ENCODE assay signal across 10 cellular contexts in the genomic region with DNA sequence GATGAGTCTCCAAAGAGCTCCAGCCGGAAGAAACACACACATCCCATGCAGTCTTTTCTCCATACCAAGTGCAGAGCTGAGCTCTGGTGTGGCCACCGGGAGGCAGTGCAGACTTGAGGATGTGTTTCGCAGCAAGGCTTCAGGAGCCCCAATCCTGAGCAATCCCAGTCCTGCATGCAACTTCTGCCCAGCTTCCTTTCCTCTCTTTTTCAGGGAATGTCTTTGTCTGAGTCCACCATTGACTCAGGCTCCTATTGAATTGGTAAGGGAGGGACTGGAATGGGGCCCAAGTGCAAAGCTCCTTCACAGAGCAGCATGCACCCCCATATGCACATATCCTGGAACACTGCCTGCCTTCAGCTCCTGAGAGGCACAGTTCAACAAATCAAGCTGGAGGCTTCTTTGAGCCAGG. TPM values are rescaled to one million over a fixed set of nuclear protein-coding genes. Genes with fewer than 3 reads are reported as not detected.
DNase-seq lines count a peak whose midpoint lies in the region; ATAC-seq, FAIRE-seq and TF ChIP-seq lines count a peak whose summit lies in the region.
"Had no signal": no experiment of that assay in that cellular context is flagged by ENCODE, and none has a peak within 500 bp of the region (broad histone marks: within the 10 kb centered on the region; RNA-seq: fewer than 3 reads in every experiment).

No MANE protein-coding gene starts in this region.

- FAIRE-seq in D721Med (lab: Jason Lieb, UNC), result no peak

- peaks cover 57% of the 10 kb centered on the region for H3K27me3 Mint-ChIP-seq in osteocyte (ENCODE audit: unreplicated experiment)

- H3K9me3 Mint-ChIP-seq in osteocyte (ENCODE audit: unreplicated experiment), result no peaks in the 10 kb centered on the region
- H3K9me3 Mint-ChIP-seq: stimulated activated naive CD8-positive, alpha-beta T cell treated with anti-CD3 and anti-CD28 coated beads, Interleukin-15, Interleukin-2, amounts not matched to agents 100 ng/mL and 50 ng/mL, for 24 hours had no signal

- peak; percentile 81 for TF ChIP-seq CTCF in D721Med (IDR thresholded peaks at IDR 0.05; ENCODE audit: insufficient read depth, missing control alignments)
- peak; percentile 91 for TF ChIP-seq CTCF in osteocyte (IDR thresholded peaks at IDR 0.05)

- H3K27ac Mint-ChIP-seq in osteocyte (ENCODE audit: unreplicated experiment), result no peak overlapping the region
- H3K27ac Mint-ChIP-seq: stimulated activated naive CD8-positive, alpha-beta T cell treated with anti-CD3 and anti-CD28 coated beads, Interleukin-15, Interleukin-2, amounts not matched to agents 100 ng/mL and 50 ng/mL, for 24 hours had no signal

- H3K36me3 Mint-ChIP-seq in osteocyte (ENCODE audit: unreplicated experiment), result no peaks in the 10 kb centered on the region

- peaks cover 15% of the 10 kb centered on the region for H3K4me1 Mint-ChIP-seq in osteocyte (ENCODE audit: unreplicated experiment)

- peak; percentile 44 for DNase-seq in D721Med (ENCODE audit: insufficient read length, low spot score)
- peak; percentile 91 for DNase-seq in HT-29 (ENCODE audit: low spot score)
- peak; percentile 41 for DNase-seq in NCI-H774 (lab: John Stamatoyannopoulos, UW)
- DNase-seq in activated T-cell treated with anti-CD3 and anti-CD28 coated beads, Interleukin-2, amount 50 U/mL, for 48 hours, result peak; percentile 56 to 64
- peak; percentile 23 for DNase-seq in germinal center (ENCODE audit: low spot score)
- peak; percentile 87 for DNase-seq in osteocyte (ENCODE audit: extremely low spot score, unreplicated experiment)

- no peak for ATAC-seq in GM21619 (IDR thresholded peaks at IDR 0.05; ENCODE audit: unreplicated experiment)
- no peak for ATAC-seq in HG03439 (IDR thresholded peaks at IDR 0.05; ENCODE audit: unreplicated experiment)

- H3K4me3 Mint-ChIP-seq in osteocyte (ENCODE audit: unreplicated experiment), result no peak overlapping the region
- H3K4me3 Mint-ChIP-seq: stimulated activated naive CD8-positive, alpha-beta T cell treated with anti-CD3 and anti-CD28 coated beads, Interleukin-15, Interleukin-2, amounts not matched to agents 100 ng/mL and 50 ng/mL, for 24 hours had no signal

RNA-seq across cellular contexts. Expression of gene ASIP, which starts 50.5 kb away (rescaled TPM):
- not detected in 2 replicates for total RNA-seq in HT-29 (2014; rRNA removed; shearing (Covaris generic))
- not detected in 2 replicates for total RNA-seq in osteocyte
- total RNA-seq: T-helper 1 cell treated with Interleukin-12 subunit alpha and Interleukin-12 subunit beta and Interleukin-4 antibody, amounts not matched to agents 30 ng/mL and 1 ng/mL, for 36 hours had no signal

Comparison
In these comparisons a context has a peak if more than half of its experiments do, and no peak if none do; other contexts are left out.
1. DNase-seq: peak in every context shown above with its lines; median percentile 91 in HT-29; 87 in osteocyte; 60 in activated T-cell treated with anti-CD3 and anti-CD28 coated beads, Interleukin-2, amount 50 U/mL, for 48 hours; 44 in D721Med; 41 in NCI-H774; 23 in germinal center.